ENCODE assay signal across 23 cellular contexts in genomic region chr6:68880050-68880449, GRCh38.
A peak's percentile ranks its signal among the peaks of the same experiment; 100 is the strongest.
DNase-seq lines count a peak whose midpoint lies in the region; ATAC-seq and TF ChIP-seq lines count a peak whose summit lies in the region.
"Had no signal": no experiment of that assay in that cellular context is flagged by ENCODE, and none has a peak within 500 bp of the region (broad histone marks: within the 10 kb centered on the region; RNA-seq: fewer than 3 reads in every experiment).

No MANE protein-coding gene starts in this region.

- ATAC-seq in HG03457 (IDR thresholded peaks at IDR 0.05; ENCODE audit: unreplicated experiment) (no peak), HG03196 (IDR thresholded peaks at IDR 0.05; ENCODE audit: unreplicated experiment) (no peak)
- ATAC-seq in stimulated activated naive CD8-positive, alpha-beta T cell treated with anti-CD3 and anti-CD28 coated beads, Interleukin-15, amount 100 ng/mL, for 72 hours, result no peak
- ATAC-seq: activated CD8-positive, alpha-beta memory T cell treated with anti-CD3 and anti-CD28 coated beads, Interleukin-2, amount 10 ng/mL, durations not matched to agents 7 days and 5 days; HCT116; right cardiac atrium; stimulated activated naive B cell treated with anti-CD40 and anti-IgM and Interleukin-4, amounts not matched to agents 10 μg/mL and 1 μg/mL and 100 μg/mL, for 72 hours had no signal

- DNase-seq in G401 (ENCODE audit: low spot score) (peak; percentile 36), NCI-H69 (lab: John Stamatoyannopoulos, UW) (peak; percentile 39), fibroblast of mammary gland (ENCODE audit: low read depth) (peak; percentile 8), neural crest cell (ENCODE audit: low read depth, low spot score) (no peak), HK-2 (ENCODE audit: unreplicated experiment) (no peak)
- no peak for DNase-seq in stimulated activated naive CD8-positive, alpha-beta T cell treated with anti-CD3 and anti-CD28 coated beads, Interleukin-15, amount 100 ng/mL, for 72 hours
- DNase-seq: activated CD4-positive, alpha-beta T cell treated with anti-CD3 and anti-CD28 coated beads, Interleukin-2, amount 50 U/mL, for 1 hour; activated CD8-positive, alpha-beta memory T cell treated with anti-CD3 and anti-CD28 coated beads, Interleukin-2, amount 10 ng/mL, durations not matched to agents 7 days and 5 days; activated naive CD4-positive, alpha-beta T cell treated with anti-CD3 and anti-CD28 coated beads, Interleukin-2, amount 50 U/mL, for 16 hours; amygdala; left ventricle myocardium inferior; NCI-H1417; NCI-H2081 treated with DMSO at 0.1 percent for 48 hours; nephron progenitor cell; right cardiac atrium; stimulated activated CD4-positive, alpha-beta T cell treated with anti-CD3 and anti-CD28 coated beads, Interleukin-4, amount 100 ng/mL, for 24 hours; stimulated activated naive B cell treated with anti-CD40 and anti-IgM and Interleukin-4, amounts not matched to agents 10 μg/mL and 1 μg/mL and 100 μg/mL, for 72 hours had no signal

- H3K4me1 Mint-ChIP-seq in neural crest cell, result peaks cover 10% of the 10 kb centered on the region
- H3K4me1 Mint-ChIP-seq in stimulated activated naive CD8-positive, alpha-beta T cell treated with anti-CD3 and anti-CD28 coated beads, Interleukin-15, amount 100 ng/mL, for 72 hours, result no peaks in the 10 kb centered on the region
- H3K4me1 Mint-ChIP-seq: activated CD8-positive, alpha-beta memory T cell treated with anti-CD3 and anti-CD28 coated beads, Interleukin-2, amount 10 ng/mL, durations not matched to agents 7 days and 5 days; stimulated activated naive B cell treated with anti-CD40 and anti-IgM and Interleukin-4, amounts not matched to agents 10 μg/mL and 1 μg/mL and 100 μg/mL, for 72 hours had no signal

- in situ Hi-C loops in G401 (cut with HindIII; ENCODE audit: low sequenced_read_pairs), result no loop called here

- peaks cover 3% of the 10 kb centered on the region for H3K9me3 Mint-ChIP-seq in neural crest cell
- peaks cover 0 to 8% of the 10 kb centered on the region in 2 donors for H3K9me3 Mint-ChIP-seq in stimulated activated naive CD8-positive, alpha-beta T cell treated with anti-CD3 and anti-CD28 coated beads, Interleukin-15, amount 100 ng/mL, for 72 hours
- H3K9me3 Mint-ChIP-seq: stimulated activated naive B cell treated with anti-CD40 and anti-IgM and Interleukin-4, amounts not matched to agents 10 μg/mL and 1 μg/mL and 100 μg/mL, for 72 hours had no signal

- TF ChIP-seq CTCF in fibroblast of mammary gland (conservative IDR thresholded peaks at IDR 0.05; ENCODE audit: control insufficient read depth, insufficient read depth, low read depth, low read length), result no peak
- no peak for TF ChIP-seq CTCF in neural crest cell (conservative IDR thresholded peaks at IDR 0.05)

- peak overlapping the region; percentile 54 for H3K27ac Mint-ChIP-seq in neural crest cell (ENCODE audit: unreplicated experiment)
- no peak overlapping the region for H3K27ac Mint-ChIP-seq in stimulated activated naive CD8-positive, alpha-beta T cell treated with anti-CD3 and anti-CD28 coated beads, Interleukin-15, amount 100 ng/mL, for 72 hours
- H3K27ac Mint-ChIP-seq: activated CD8-positive, alpha-beta memory T cell treated with anti-CD3 and anti-CD28 coated beads, Interleukin-2, amount 10 ng/mL, durations not matched to agents 7 days and 5 days; IgD-negative memory B cell; nephron progenitor cell; stimulated activated naive B cell treated with anti-CD40 and anti-IgM and Interleukin-4, amounts not matched to agents 10 μg/mL and 1 μg/mL and 100 μg/mL, for 72 hours had no signal

- H3K4me3 ChIP-seq in fibroblast of mammary gland (ENCODE audit: control insufficient read depth, low read depth, low read length), result no peak overlapping the region
- H3K4me3 ChIP-seq: heart left ventricle, left ventricle myocardium inferior, vagina had no signal

- H3K4me3 Mint-ChIP-seq in neural crest cell, result no peak overlapping the region
- no peak overlapping the region for H3K4me3 Mint-ChIP-seq in stimulated activated naive CD8-positive, alpha-beta T cell treated with anti-CD3 and anti-CD28 coated beads, Interleukin-15, amount 100 ng/mL, for 72 hours
- H3K4me3 Mint-ChIP-seq: activated CD8-positive, alpha-beta memory T cell treated with anti-CD3 and anti-CD28 coated beads, Interleukin-2, amount 10 ng/mL, durations not matched to agents 7 days and 5 days; IgD-negative memory B cell; nephron progenitor cell; stimulated activated naive B cell treated with anti-CD40 and anti-IgM and Interleukin-4, amounts not matched to agents 10 μg/mL and 1 μg/mL and 100 μg/mL, for 72 hours had no signal

- H3K27me3 Mint-ChIP-seq in neural crest cell (ENCODE audit: low read depth), result no peaks in the 10 kb centered on the region
- H3K27me3 Mint-ChIP-seq in stimulated activated naive CD8-positive, alpha-beta T cell treated with anti-CD3 and anti-CD28 coated beads, Interleukin-15, amount 100 ng/mL, for 72 hours, result no peaks in the 10 kb centered on the region
- H3K27me3 Mint-ChIP-seq: activated CD8-positive, alpha-beta memory T cell treated with anti-CD3 and anti-CD28 coated beads, Interleukin-2, amount 10 ng/mL, durations not matched to agents 7 days and 5 days; IgD-negative memory B cell; stimulated activated naive B cell treated with anti-CD40 and anti-IgM and Interleukin-4, amounts not matched to agents 10 μg/mL and 1 μg/mL and 100 μg/mL, for 72 hours had no signal

- peaks cover 9% of the 10 kb centered on the region for H3K36me3 Mint-ChIP-seq in neural crest cell (ENCODE audit: low read depth)
- H3K36me3 Mint-ChIP-seq: activated CD8-positive, alpha-beta memory T cell treated with anti-CD3 and anti-CD28 coated beads, Interleukin-2, amount 10 ng/mL, durations not matched to agents 7 days and 5 days; IgD-negative memory B cell; stimulated activated naive B cell treated with anti-CD40 and anti-IgM and Interleukin-4, amounts not matched to agents 10 μg/mL and 1 μg/mL and 100 μg/mL, for 72 hours had no signal

Comparison
In these comparisons a context has a peak if more than half of its experiments do, and no peak if none do; other contexts are left out.
1. DNase-seq: peak in G401 (single experiment), NCI-H69 (single experiment) and fibroblast of mammary gland (single experiment); none in neural crest cell (single experiment), HK-2 (single experiment) and stimulated activated naive CD8-positive, alpha-beta T cell treated with anti-CD3 and anti-CD28 coated beads, Interleukin-15, amount 100 ng/mL, for 72 hours (0 of 2).